In the genomic region with DNA sequence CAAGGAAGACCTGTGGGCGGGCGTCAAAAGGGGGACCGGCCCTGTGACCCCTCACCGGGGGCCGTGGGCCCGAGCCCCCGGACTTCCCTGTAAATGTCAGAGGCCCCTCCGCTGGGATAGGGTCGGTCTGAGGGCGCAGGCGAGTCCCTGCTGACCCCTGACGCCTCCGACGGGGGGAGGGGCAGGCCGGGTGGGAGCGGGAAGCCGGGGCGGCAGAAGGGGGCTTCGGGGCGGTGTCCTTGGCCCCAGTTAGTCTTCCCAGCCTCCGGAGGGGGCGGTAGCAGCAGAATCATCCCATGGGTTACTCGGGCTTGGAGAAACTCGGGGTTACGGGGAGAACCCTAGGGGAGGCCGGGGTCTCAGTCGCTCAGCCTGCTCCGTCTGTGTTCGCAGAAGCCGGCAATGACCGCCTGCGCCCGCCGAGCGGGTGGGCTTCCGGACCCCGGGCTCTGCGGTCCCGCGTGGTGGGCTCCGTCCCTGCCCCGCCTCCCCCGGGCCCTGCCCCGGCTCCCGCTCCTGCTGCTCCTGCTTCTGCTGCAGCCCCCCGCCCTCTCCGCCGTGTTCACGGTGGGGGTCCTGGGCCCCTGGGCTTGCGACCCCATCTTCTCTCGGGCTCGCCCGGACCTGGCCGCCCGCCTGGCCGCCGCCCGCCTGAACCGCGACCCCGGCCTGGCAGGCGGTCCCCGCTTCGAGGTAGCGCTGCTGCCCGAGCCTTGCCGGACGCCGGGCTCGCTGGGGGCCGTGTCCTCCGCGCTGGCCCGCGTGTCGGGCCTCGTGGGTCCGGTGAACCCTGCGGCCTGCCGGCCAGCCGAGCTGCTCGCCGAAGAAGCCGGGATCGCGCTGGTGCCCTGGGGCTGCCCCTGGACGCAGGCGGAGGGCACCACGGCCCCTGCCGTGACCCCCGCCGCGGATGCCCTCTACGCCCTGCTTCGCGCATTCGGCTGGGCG, we compare ENCODE assay signal across 1 cellular context.
TF ChIP-seq lines count a peak whose summit lies in the region.

No MANE protein-coding gene starts in this region.

TF ChIP-seq in HepG2, 621 proteins besides CTCF, POLR2A, EP300 and RAD21:
- TF ChIP-seq ZNF20 (CRISPR knock-in tag; IDR thresholded peaks at IDR 0.05), result no peak
- TF ChIP-seq ZNF253 (CRISPR knock-in tag; IDR thresholded peaks at IDR 0.05; ENCODE audit: borderline replicate concordance), result no peak
- TF ChIP-seq IRF9 (CRISPR knock-in tag; IDR thresholded peaks at IDR 0.05; ENCODE audit: borderline replicate concordance), result no peak
- TF ChIP-seq MED13 (CRISPR knock-in tag; IDR thresholded peaks at IDR 0.05), result no peak
- no peak for TF ChIP-seq ZBTB44 (CRISPR knock-in tag; IDR thresholded peaks at IDR 0.05)
- TF ChIP-seq GRHL1 (CRISPR knock-in tag; conservative IDR thresholded peaks at IDR 0.05), result no peak
- TF ChIP-seq MTF1 (CRISPR knock-in tag; IDR thresholded peaks at IDR 0.05), result no peak
- no peak for TF ChIP-seq THRA (CRISPR knock-in tag; IDR thresholded peaks at IDR 0.05; ENCODE audit: borderline replicate concordance)
- no peak for TF ChIP-seq NCOA5 (CRISPR knock-in tag; IDR thresholded peaks at IDR 0.05)
- no peak for TF ChIP-seq ZNF674 (CRISPR knock-in tag; IDR thresholded peaks at IDR 0.05; ENCODE audit: low read depth)
- no peak for TF ChIP-seq RNF2 (conservative IDR thresholded peaks at IDR 0.05; ENCODE audit: low read depth)
- TF ChIP-seq ZNF790 (CRISPR knock-in tag; IDR thresholded peaks at IDR 0.05; ENCODE audit: borderline replicate concordance), result no peak
